ENCODE assay signal across 8 cellular contexts in genomic region chr15:75348563-75349350, GRCh38. TPM values are rescaled to one million over a fixed set of nuclear protein-coding genes. Genes with fewer than 3 reads are reported as not detected.
DNase-seq lines count a peak whose midpoint lies in the region; TF ChIP-seq lines count a peak whose summit lies in the region.

No MANE protein-coding gene starts in this region.

- no peak for TF ChIP-seq CTCF in neural crest cell (conservative IDR thresholded peaks at IDR 0.05)

- H3K36me3 Mint-ChIP-seq in neural crest cell (ENCODE audit: low read depth) = no peaks in the 10 kb centered on the region

- H3K36me3 ChIP-seq in esophagus (ENCODE audit: control insufficient read depth in 2 of 2, insufficient read depth in 2 of 2, low read length in 1 of 2) = no peaks in the 10 kb centered on the region

- H3K4me3 ChIP-seq in esophagus (ENCODE audit: low read depth in 1 of 2, low read length in 2 of 2) = peak overlapping the region; percentile 81 to 86

- peaks cover 7 to 8% of the 10 kb centered on the region in 2 donors for H3K4me1 ChIP-seq in esophagus (ENCODE audit: control insufficient read depth in 2 of 2, insufficient read depth in 2 of 2, low read length in 1 of 2)

- no peaks in the 10 kb centered on the region for H3K9me3 Mint-ChIP-seq in neural crest cell

- peak; percentile 28 for DNase-seq in Daoy (ENCODE audit: low read depth)
- peak; percentile 50 for DNase-seq in RPMI8226
- DNase-seq in neural crest cell (ENCODE audit: low read depth, low spot score) = no peak
- no peak for DNase-seq in LoVo (ENCODE audit: low spot score)
- DNase-seq in NCI-H1092 treated with DMSO at 0.1 percent for 48 hours (lab: John Stamatoyannopoulos, UW) = no peak
- no peak for DNase-seq in activated effector memory CD4-positive, alpha-beta T cell treated with Interleukin-2 at 50 U/mL for 16 hours
- no peak for DNase-seq in DMS153 treated with DMSO at 0.1 percent for 48 hours (lab: John Stamatoyannopoulos, UW; ENCODE audit: unreplicated experiment)

- peak overlapping the region in 1 of 2 donors; percentile 15 for H3K27ac ChIP-seq in esophagus (ENCODE audit: low read depth in 2 of 2, low read length in 1 of 2)

- peaks cover 11% of the 10 kb centered on the region for H3K4me1 Mint-ChIP-seq in neural crest cell

- H3K27me3 ChIP-seq in esophagus (ENCODE audit: control insufficient read depth in 1 of 2, insufficient read depth in 2 of 2, low read length in 2 of 2) = no peaks in the 10 kb centered on the region

- peaks cover 26% of the 10 kb centered on the region for H3K27me3 Mint-ChIP-seq in neural crest cell (ENCODE audit: low read depth)

- no peaks in the 10 kb centered on the region for H3K9me3 ChIP-seq in esophagus (ENCODE audit: control insufficient read depth in 2 of 2, insufficient read depth in 1 of 2, low read depth in 1 of 2, low read length in 1 of 2)

- 33% methylated on average over 40 to 46 of the region's 46 CpGs for WGBS in esophagus, 2 donors

- H3K4me3 Mint-ChIP-seq in neural crest cell = peak overlapping the region; percentile 89

- peak overlapping the region; percentile 62 for H3K27ac Mint-ChIP-seq in neural crest cell (ENCODE audit: unreplicated experiment)

RNA-seq across cellular contexts. Expression of gene NEIL1, which starts 1.9 kb away (rescaled TPM):
- not detected in 2 replicates for total RNA-seq in Daoy (2014; rRNA removed; shearing (Covaris generic))
- polyA plus RNA-seq in esophagus = 10 to 100 TPM; 13.2 to 32.5 TPM
- total RNA-seq in neural crest cell = 18.4 and 20.4 TPM in 2 replicates

RNA-seq across cellular contexts. Expression of gene COMMD4, which starts 12.9 kb away (rescaled TPM):
- total RNA-seq in Daoy (2014; rRNA removed; shearing (Covaris generic)) = 99.4 and 108 TPM in 2 replicates
- polyA plus RNA-seq in esophagus = 10 to 100 TPM; 52.4 to 66.1 TPM
- total RNA-seq in neural crest cell = 156 and 161 TPM in 2 replicates

RNA-seq across cellular contexts. Expression of gene MAN2C1, which starts 19.6 kb away (rescaled TPM):
- total RNA-seq in Daoy (2014; rRNA removed; shearing (Covaris generic)) = 77.1 and 77.9 TPM in 2 replicates
- polyA plus RNA-seq in esophagus = 100 to 1,000 TPM; 107 to 185 TPM
- 209 and 222 TPM in 2 replicates for total RNA-seq in neural crest cell

Comparison
In these comparisons a context has a peak if more than half of its experiments do, and no peak if none do; other contexts are left out.
1. DNase-seq: peak in Daoy (single experiment) and RPMI8226 (single experiment); none in neural crest cell (single experiment), LoVo (single experiment), NCI-H1092 treated with DMSO at 0.1 percent for 48 hours (single experiment), activated effector memory CD4-positive, alpha-beta T cell treated with Interleukin-2 at 50 U/mL for 16 hours (single experiment) and DMS153 treated with DMSO at 0.1 percent for 48 hours (single experiment).
2. RNA of gene NEIL1, which starts 1.9 kb away (total RNA-seq): 18.4 to 20.4 TPM in neural crest cell; not detected in Daoy; every median in the first group is over 10 times any median in the second.